Comparison of ENCODE assay signal across 1 cellular context in the genomic region with DNA sequence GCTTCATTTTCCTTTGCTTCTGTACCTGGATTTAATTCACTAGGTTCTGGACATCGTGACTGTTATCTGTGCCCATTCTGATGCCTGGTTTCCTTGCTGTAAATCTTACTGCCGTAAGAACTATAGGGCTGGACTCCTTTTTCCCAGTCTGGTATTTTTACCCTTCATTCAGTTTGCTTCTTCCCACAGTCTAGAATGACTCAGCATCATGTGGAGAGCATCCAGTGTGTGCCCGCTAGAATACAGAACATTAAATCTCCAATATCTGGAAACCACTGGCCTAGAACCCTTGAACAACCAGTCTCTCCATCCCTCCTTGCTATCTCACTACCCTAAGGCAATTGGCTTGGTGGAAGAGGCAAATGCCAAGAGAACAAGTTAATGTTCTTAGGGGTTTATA.
A peak's percentile ranks its signal among the peaks of the same experiment; 100 is the strongest.
TF ChIP-seq lines count a peak whose summit lies in the region.

No MANE protein-coding gene starts in this region.

TF ChIP-seq in IMR-90, 13 proteins besides CTCF, POLR2A, EP300 and RAD21:
- TF ChIP-seq, protein P1, sequence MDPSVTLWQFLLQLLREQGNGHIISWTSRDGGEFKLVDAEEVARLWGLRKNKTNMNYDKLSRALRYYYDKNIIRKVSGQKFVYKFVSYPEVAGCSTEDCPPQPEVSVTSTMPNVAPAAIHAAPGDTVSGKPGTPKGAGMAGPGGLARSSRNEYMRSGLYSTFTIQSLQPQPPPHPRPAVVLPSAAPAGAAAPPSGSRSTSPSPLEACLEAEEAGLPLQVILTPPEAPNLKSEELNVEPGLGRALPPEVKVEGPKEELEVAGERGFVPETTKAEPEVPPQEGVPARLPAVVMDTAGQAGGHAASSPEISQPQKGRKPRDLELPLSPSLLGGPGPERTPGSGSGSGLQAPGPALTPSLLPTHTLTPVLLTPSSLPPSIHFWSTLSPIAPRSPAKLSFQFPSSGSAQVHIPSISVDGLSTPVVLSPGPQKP (IDR thresholded peaks at IDR 0.05; ENCODE audit: borderline replicate concordance, low read depth, low read length): no peak
- peak; percentile 73 for TF ChIP-seq NFE2L2 (IDR thresholded peaks at IDR 0.05; ENCODE audit: low read depth, low read length)
TF ChIP-seq in IMR-90: peak in this region for 1.
